Comparison of ENCODE assay signal across 8 cellular contexts in the genomic region with DNA sequence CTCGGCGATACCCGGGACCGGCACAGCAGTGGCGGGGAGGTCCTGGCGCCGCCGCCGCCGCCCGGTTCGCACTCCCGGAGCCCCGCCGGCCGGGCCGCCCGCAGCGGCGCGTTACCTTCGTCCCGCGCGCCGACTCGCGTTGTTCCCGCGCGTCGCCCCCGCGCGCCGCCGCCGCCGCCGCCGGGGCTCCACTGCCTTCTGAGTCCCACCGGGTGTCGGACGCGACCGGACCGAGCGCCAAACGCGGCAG. TPM values are rescaled to one million over a fixed set of nuclear protein-coding genes. Genes with fewer than 3 reads are reported as not detected.
DNase-seq lines count a peak whose midpoint lies in the region; ATAC-seq and TF ChIP-seq lines count a peak whose summit lies in the region.

Gene EZH2 (minus strand): TSS at position 243 of the 250 bp plus-strand sequence. CDS start 36,993 bp downstream, outside the sequence.

- H3K4me1 Mint-ChIP-seq in activated CD8-positive, alpha-beta T cell treated with anti-CD3 and anti-CD28 coated beads, Interleukin-2, amount 10 ng/mL, durations not matched to agents 7 days and 5 days (ENCODE audit: low read depth), result peaks cover 36% of the 10 kb centered on the region

- POLR2A ChIA-PET in activated CD8-positive, alpha-beta T cell treated with anti-CD3 and anti-CD28 coated beads, Interleukin-2, amount 10 ng/mL, durations not matched to agents 7 days and 5 days (lab: Charles Lee), result interaction anchor here (0.6 to 3.2 kb wide), 12 partner anchors 10 to 101 kb away, joined by 3 to 59 read pairs (median 4); no protein-coding TSS in a partner anchor

- H3K9me3 ChIP-seq in stomach, result no peaks in the 10 kb centered on the region

- no peak for DNase-seq in activated CD8-positive, alpha-beta T cell treated with anti-CD3 and anti-CD28 coated beads, Interleukin-2, amount 10 ng/mL, durations not matched to agents 7 days and 5 days
- no peak for DNase-seq in stomach
- no peak for DNase-seq in NCI-H82 (lab: John Stamatoyannopoulos, UW)
- no peak for DNase-seq in islet precursor cell
- no peak for DNase-seq in NCI-H524 treated with DMSO at 0.1 percent for 48 hours (lab: John Stamatoyannopoulos, UW)

- H3K27me3 Mint-ChIP-seq in activated CD8-positive, alpha-beta T cell treated with anti-CD3 and anti-CD28 coated beads, Interleukin-2, amount 10 ng/mL, durations not matched to agents 7 days and 5 days (ENCODE audit: low read depth), result no peaks in the 10 kb centered on the region

- H3K4me3 Mint-ChIP-seq in activated CD8-positive, alpha-beta T cell treated with anti-CD3 and anti-CD28 coated beads, Interleukin-2, amount 10 ng/mL, durations not matched to agents 7 days and 5 days, result peak within 1 kb of the TSS; percentile 97

- no peak for TF ChIP-seq CTCF in stomach (IDR thresholded peaks at IDR 0.05)

- peaks cover 29% of the 10 kb centered on the region for H3K36me3 Mint-ChIP-seq in activated CD8-positive, alpha-beta T cell treated with anti-CD3 and anti-CD28 coated beads, Interleukin-2, amount 10 ng/mL, durations not matched to agents 7 days and 5 days (ENCODE audit: low read depth)

- CTCF ChIA-PET in activated CD8-positive, alpha-beta T cell treated with anti-CD3 and anti-CD28 coated beads, Interleukin-2, amount 10 ng/mL, durations not matched to agents 7 days and 5 days (lab: Charles Lee), result interaction anchor here (1.1 to 2.0 kb wide), 4 partner anchors 28 to 79 kb away, joined by 4 to 26 read pairs (median 8); no protein-coding TSS in a partner anchor

- ATAC-seq in GM18861 (IDR thresholded peaks at IDR 0.05; ENCODE audit: unreplicated experiment) (peak; percentile 16), HG03045 (IDR thresholded peaks at IDR 0.05; ENCODE audit: unreplicated experiment) (peak; percentile 33)
- ATAC-seq in activated CD8-positive, alpha-beta T cell treated with anti-CD3 and anti-CD28 coated beads, Interleukin-2, amount 10 ng/mL, durations not matched to agents 7 days and 5 days, result no peak

- WGBS in stomach, 5 donors, result 0 to 1% (median 1%) methylated on average over 12 to 50 of the region's 50 CpGs; no CpG with 5 or more reads in 2 of the 5 donors

- H3K27me3 ChIP-seq in stomach, result peaks cover 0 to 4% (median 0%) of the 10 kb centered on the region in 3 donors

- peak within 1 kb of the TSS; percentile 65 for H3K4me3 ChIP-seq in iPS-11a (ENCODE audit: low read depth, low read length)
- peak within 1 kb of the TSS; percentile 87 to 99 (median 96) for H3K4me3 ChIP-seq in stomach

- no peak for TF ChIP-seq EP300 in stomach (IDR thresholded peaks at IDR 0.05)

- no peaks in the 10 kb centered on the region for H3K36me3 ChIP-seq in stomach

- H3K4me1 ChIP-seq in stomach, result peaks cover 5 to 14% (median 9%) of the 10 kb centered on the region in 4 donors

- peak within 1 kb of the TSS; percentile 90 to 97 (median 96) for H3K27ac ChIP-seq in stomach

- no peaks in the 10 kb centered on the region for H3K9me3 Mint-ChIP-seq in activated CD8-positive, alpha-beta T cell treated with anti-CD3 and anti-CD28 coated beads, Interleukin-2, amount 10 ng/mL, durations not matched to agents 7 days and 5 days (ENCODE audit: insufficient read depth)

- no peak for TF ChIP-seq POLR2A in stomach (IDR thresholded peaks at IDR 0.05)

- intact Hi-C loops in stomach (cut with DNase I; ENCODE audit: low total_unique reads), result loop anchor here (10.0 kb wide), 1 partner anchor 71 kb away; no protein-coding TSS in a partner anchor

- peak within 1 kb of the TSS; percentile 99 for H3K27ac Mint-ChIP-seq in activated CD8-positive, alpha-beta T cell treated with anti-CD3 and anti-CD28 coated beads, Interleukin-2, amount 10 ng/mL, durations not matched to agents 7 days and 5 days

RNA-seq across cellular contexts. Expression of gene EZH2, which starts in this region (rescaled TPM):
- 100 to 1,000 TPM; 115 to 118 TPM for total RNA-seq in activated CD8-positive, alpha-beta T cell treated with anti-CD3 and anti-CD28 coated beads, Interleukin-2, amount 10 ng/mL, durations not matched to agents 7 days and 5 days
- total RNA-seq in stomach, result 10 to 100 TPM in 2 of 5 donors, 1 to 10 TPM in 1, under 1 TPM in 2; under 0.01 to 12.9 (median 5.5) TPM
- polyA plus RNA-seq in stomach, result 10 to 100 TPM in 1 of 3 donors, 1 to 10 TPM in 2; 2.9 to 10.1 (median 3.7) TPM

Comparison
In these comparisons a context has a peak if more than half of its experiments do, and no peak if none do; other contexts are left out.
1. RNA of gene EZH2 (total RNA-seq): 115 to 118 TPM in activated CD8-positive, alpha-beta T cell treated with anti-CD3 and anti-CD28 coated beads, Interleukin-2, amount 10 ng/mL, durations not matched to agents 7 days and 5 days; under 0.01 to 12.9 TPM in stomach; every median in the first group is over 4 times any median in the second.